ENCODE assay signal across 8 cellular contexts in genomic region chr12:52278931-52279682, GRCh38. TPM values are rescaled to one million over a fixed set of nuclear protein-coding genes. Genes with fewer than 3 reads are reported as not detected.
DNase-seq lines count a peak whose midpoint lies in the region; ATAC-seq, FAIRE-seq and TF ChIP-seq lines count a peak whose summit lies in the region.
"Had no signal": no experiment of that assay in that cellular context is flagged by ENCODE, and none has a peak within 500 bp of the region (broad histone marks: within the 10 kb centered on the region; RNA-seq: fewer than 3 reads in every experiment).

No MANE protein-coding gene starts in this region.

- peak; percentile 89 for DNase-seq in GM12891 (ENCODE audit: insufficient read length, low spot score)
- peak; percentile 44 to 73 for DNase-seq in NOMO-1 (lab: John Stamatoyannopoulos, UW; ENCODE audit: unreplicated experiment in 2 of 2)
- peak; percentile 75 for DNase-seq in activated CD8-positive, alpha-beta memory T cell treated with anti-CD3 and anti-CD28 coated beads, Interleukin-2, amount 50 U/mL, for 4 hours
- DNase-seq in epithelial cell of proximal tubule (ENCODE audit: low read depth) = no peak
- DNase-seq in stimulated activated CD8-positive, alpha-beta memory T cell treated with anti-CD3 and anti-CD28 coated beads, Interleukin-4, amount 100 ng/mL, for 24 hours (ENCODE audit: low read depth) = peak; percentile 56

- peak; percentile 69 for FAIRE-seq in GM12891 (lab: Jason Lieb, UNC)

- ATAC-seq in HG03139 (IDR thresholded peaks at IDR 0.05; ENCODE audit: unreplicated experiment) = peak; percentile 60

- H3K4me3 ChIP-seq in epithelial cell of proximal tubule (ENCODE audit: low read depth, low read length) (peak overlapping the region; percentile 0), mucosa of stomach (ENCODE audit: low read length) (no peak overlapping the region)

- no peaks in the 10 kb centered on the region for H3K36me3 ChIP-seq in mucosa of stomach (ENCODE audit: control insufficient read depth, insufficient read depth, low read length)

- H3K9ac ChIP-seq in mucosa of stomach (ENCODE audit: low read length) = peak overlapping the region; percentile 56

- peaks cover 4% of the 10 kb centered on the region for H3K27me3 ChIP-seq in mucosa of stomach (ENCODE audit: control insufficient read depth, insufficient read depth, low read length)

- TF ChIP-seq POLR2A in GM12891 (IDR thresholded peaks at IDR 0.05; ENCODE audit: low read depth, low read length) = no peak

- TF ChIP-seq CTCF in epithelial cell of proximal tubule (conservative IDR thresholded peaks at IDR 0.05; ENCODE audit: low read depth, low read length) = peak; percentile 94

- H3K9me3 ChIP-seq in mucosa of stomach (ENCODE audit: control insufficient read depth, low read length) = no peaks in the 10 kb centered on the region

- peaks cover 30% of the 10 kb centered on the region for H3K4me1 ChIP-seq in mucosa of stomach (ENCODE audit: control insufficient read depth, insufficient read depth, low read length)

TF ChIP-seq in GM12891, 5 proteins besides CTCF, POLR2A, EP300 and RAD21:
- no peak for TF ChIP-seq SPI1 (IDR thresholded peaks at IDR 0.05; ENCODE audit: low read depth, low read length)

RNA-seq across cellular contexts. Expression of gene KRT86, which starts 4.7 kb away (rescaled TPM):
- polyA plus RNA-seq in GM12891 (2012; ENCODE audit: low read depth, missing spikeins) = 0.41 TPM
- 2.2 and 2.7 TPM in 2 replicates for total RNA-seq in epithelial cell of proximal tubule

RNA-seq across cellular contexts. Expression of gene KRT81, which starts 12.2 kb away (rescaled TPM):
- polyA plus RNA-seq in GM12891 (2012; ENCODE audit: low read depth, missing spikeins) = 0.06 TPM
- total RNA-seq in epithelial cell of proximal tubule = 80.4 and 178 TPM in 2 replicates
- total RNA-seq: temporal lobe had no signal

RNA-seq across cellular contexts. Expression of gene KRT83, which starts 42.1 kb away (rescaled TPM):
- not detected for polyA plus RNA-seq in GM12891 (2012; ENCODE audit: low read depth, missing spikeins)
- total RNA-seq in epithelial cell of proximal tubule = not detected in 2 replicates
- total RNA-seq: temporal lobe had no signal

RNA-seq across cellular contexts. Expression of gene KRT7, which starts 46.1 kb away (rescaled TPM):
- 20.2 TPM for polyA plus RNA-seq in GM12891 (2012; ENCODE audit: low read depth, missing spikeins)
- total RNA-seq in epithelial cell of proximal tubule = 495 and 768 TPM in 2 replicates
- total RNA-seq: temporal lobe had no signal
